In the genomic region with DNA sequence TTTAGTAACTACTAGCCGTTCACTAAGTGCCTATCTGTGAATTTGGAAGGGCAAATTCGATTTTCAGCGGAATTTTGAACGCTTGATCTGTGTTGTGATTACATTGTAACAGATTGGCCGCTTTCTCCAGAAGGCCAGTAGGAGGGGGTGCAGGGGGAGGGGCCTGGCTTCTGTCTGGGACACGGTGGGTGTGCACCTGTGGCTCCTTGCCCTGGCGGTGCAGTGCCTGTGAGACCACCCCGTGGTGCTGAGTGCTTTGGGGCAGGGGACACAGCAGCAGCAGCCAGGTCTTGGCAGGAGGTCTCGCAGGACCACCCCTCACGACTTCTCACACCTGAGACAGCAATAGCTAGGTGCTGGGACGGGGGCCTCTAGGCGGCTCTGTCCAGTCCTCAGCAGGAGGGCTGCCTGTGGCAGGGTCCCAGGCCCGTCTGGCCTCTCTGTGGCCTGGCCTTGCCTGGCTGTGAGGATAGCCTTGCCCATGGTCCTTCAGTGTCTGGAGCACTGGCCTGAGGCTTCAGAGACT, we compare ENCODE assay signal across 1 cellular context.
TF ChIP-seq lines count a peak whose summit lies in the region.

No MANE protein-coding gene starts in this region.

TF ChIP-seq in endothelial cell of umbilical vein, 7 proteins besides CTCF, POLR2A, EP300 and RAD21:
- TF ChIP-seq EZH2 (IDR thresholded peaks at IDR 0.05; ENCODE audit: borderline replicate concordance, low read depth, low read length, severe bottlenecking) (no peak), FOS (IDR thresholded peaks at IDR 0.05; ENCODE audit: borderline replicate concordance, insufficient read depth, low read length) (no peak), JUN (IDR thresholded peaks at IDR 0.05; ENCODE audit: borderline replicate concordance, insufficient read depth, insufficient read length, low read depth) (no peak), POLR2AphosphoS5 (IDR thresholded peaks at IDR 0.05; ENCODE audit: insufficient read depth, low read depth, low read length) (no peak), GATA2 (IDR thresholded peaks at IDR 0.05; ENCODE audit: insufficient read depth, insufficient read length, low read depth, low read length) (no peak), MYC (IDR thresholded peaks at IDR 0.05; ENCODE audit: low read depth, low read length) (no peak)
- TF ChIP-seq, protein P1, sequence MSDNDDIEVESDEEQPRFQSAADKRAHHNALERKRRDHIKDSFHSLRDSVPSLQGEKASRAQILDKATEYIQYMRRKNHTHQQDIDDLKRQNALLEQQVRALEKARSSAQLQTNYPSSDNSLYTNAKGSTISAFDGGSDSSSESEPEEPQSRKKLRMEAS (IDR thresholded peaks at IDR 0.05; ENCODE audit: insufficient read depth, insufficient read length): no peak
